In the genomic region with DNA sequence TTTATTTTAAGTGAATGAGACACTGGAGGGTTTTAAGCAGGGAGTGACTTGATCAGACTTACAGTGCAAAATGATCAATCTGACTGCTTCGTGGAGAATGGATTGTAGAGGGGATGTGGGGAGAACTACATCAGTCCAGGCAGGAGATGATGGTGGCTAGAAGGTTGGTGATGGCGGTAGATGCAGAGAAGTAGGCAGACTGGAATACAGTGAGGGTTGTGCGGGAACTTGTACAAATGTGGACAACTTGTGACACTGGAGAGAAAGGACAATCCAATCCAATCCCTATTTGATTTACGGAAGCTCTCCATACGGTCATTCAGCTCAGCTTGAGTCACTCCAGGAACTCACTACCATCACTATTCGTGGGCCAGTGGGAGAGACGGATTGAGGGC, we compare ENCODE assay signal across 9 cellular contexts. TPM values are rescaled to one million over a fixed set of nuclear protein-coding genes. Genes with fewer than 3 reads are reported as not detected.
DNase-seq lines count a peak whose midpoint lies in the region; ATAC-seq, FAIRE-seq and TF ChIP-seq lines count a peak whose summit lies in the region.
"Had no signal": no experiment of that assay in that cellular context is flagged by ENCODE, and none has a peak within 500 bp of the region (broad histone marks: within the 10 kb centered on the region; RNA-seq: fewer than 3 reads in every experiment).

No MANE protein-coding gene starts in this region.

- no peaks in the 10 kb centered on the region for H3K27me3 Mint-ChIP-seq in CD8-positive, alpha-beta memory T cell

- intact Hi-C loops in pancreas (cut with DNase I) (loop anchor here in 2 of 3 donors (10.0 kb wide), 2 partner anchors 55 to 355 kb away; partner anchors contain the start of gene PDE6A (in 1 of the 2)), posterior cingulate gyrus (cut with DNase I) (loop anchor here (5.0 kb wide), 1 partner anchor 38 kb away; the partner anchor contains the start of gene SLC26A2)

- peak overlapping the region; percentile 81 for H3K4me3 ChIP-seq in CD8-positive, alpha-beta memory T cell (ENCODE audit: low read length)
- H3K4me3 ChIP-seq in Peyer's patch, result peak overlapping the region; percentile 83 to 99 (median 94)
- peak overlapping the region; percentile 84 for H3K4me3 ChIP-seq in epithelial cell of proximal tubule (ENCODE audit: low read depth, low read length)
- H3K4me3 ChIP-seq in pancreas, result peak overlapping the region; percentile 82 to 100 (median 95)

- peaks cover 20% of the 10 kb centered on the region for H3K4me1 ChIP-seq in CD8-positive, alpha-beta memory T cell (ENCODE audit: insufficient read depth, low read length)
- H3K4me1 ChIP-seq in Peyer's patch (peaks cover 0 to 28% (median 0%) of the 10 kb centered on the region in 4 donors), pancreas (peaks cover 14 to 18% (median 16%) of the 10 kb centered on the region in 3 donors)

- no peak for FAIRE-seq in pancreas (lab: Jason Lieb, UNC)

- H3K9me3 ChIP-seq in CD8-positive, alpha-beta memory T cell (ENCODE audit: low read length), result no peaks in the 10 kb centered on the region
- no peaks in the 10 kb centered on the region for H3K9me3 ChIP-seq in Peyer's patch
- H3K9me3 ChIP-seq in pancreas, result no peaks in the 10 kb centered on the region

- in situ Hi-C loops in G401 (cut with HindIII; ENCODE audit: low sequenced_read_pairs), result loop anchor here (25.0 kb wide), 1 partner anchor 363 kb away; no protein-coding TSS in a partner anchor

- no peaks in the 10 kb centered on the region for H3K36me3 ChIP-seq in CD8-positive, alpha-beta memory T cell (ENCODE audit: insufficient read depth, low read length)
- H3K36me3 ChIP-seq in Peyer's patch (peaks cover 0 to 4% (median 0%) of the 10 kb centered on the region in 3 donors), pancreas (peaks cover 0 to 11% (median 0%) of the 10 kb centered on the region in 3 donors)

- no peaks in the 10 kb centered on the region for H3K9me3 Mint-ChIP-seq in CD8-positive, alpha-beta memory T cell

- ATAC-seq in pancreas (no peak), GM18502 (IDR thresholded peaks at IDR 0.05; ENCODE audit: poor library complexity, unreplicated experiment) (no peak)

- no peak for DNase-seq in CD8-positive, alpha-beta memory T cell
- no peak for DNase-seq in Peyer's patch
- DNase-seq in epithelial cell of proximal tubule (ENCODE audit: low read depth), result no peak
- no peak for DNase-seq in pancreas
- DNase-seq in G401 (ENCODE audit: low spot score), result no peak
- DNase-seq in SW 1271 (lab: John Stamatoyannopoulos, UW), result no peak
- no peak for DNase-seq in posterior cingulate gyrus

- CTCF ChIA-PET in CD8-positive, alpha-beta memory T cell (lab: Charles Lee), result interaction anchor here (0.8 to 2.5 kb wide), 9 partner anchors 9 to 362 kb away, joined by 3 to 11 read pairs (median 3); no protein-coding TSS in a partner anchor

- peaks cover 34 to 53% (median 46%) of the 10 kb centered on the region in 3 donors for H3K4me1 Mint-ChIP-seq in CD8-positive, alpha-beta memory T cell

- 7 to 11% methylated on average over 7 of the region's 7 CpGs for WGBS in pancreas, 2 donors

- no peak for TF ChIP-seq CTCF in Peyer's patch (IDR thresholded peaks at IDR 0.05)
- no peak for TF ChIP-seq CTCF in epithelial cell of proximal tubule (conservative IDR thresholded peaks at IDR 0.05; ENCODE audit: low read depth, low read length)
- TF ChIP-seq CTCF in pancreas (IDR thresholded peaks at IDR 0.05), result no peak

- peak overlapping the region; percentile 83 to 96 (median 89) for H3K4me3 Mint-ChIP-seq in CD8-positive, alpha-beta memory T cell

- TF ChIP-seq POLR2A in Peyer's patch (IDR thresholded peaks at IDR 0.05), result no peak

- H3K27ac ChIP-seq in CD8-positive, alpha-beta memory T cell (ENCODE audit: low read depth, low read length), result peak overlapping the region; percentile 73
- H3K27ac ChIP-seq in Peyer's patch (peak overlapping the region; percentile 87 to 94 (median 90)), pancreas (peak overlapping the region; percentile 82 to 93 (median 88))

- no peaks in the 10 kb centered on the region for H3K27me3 ChIP-seq in CD8-positive, alpha-beta memory T cell (ENCODE audit: insufficient read depth, low read length, poor library complexity, severe bottlenecking)
- H3K27me3 ChIP-seq in Peyer's patch, result no peaks in the 10 kb centered on the region
- no peaks in the 10 kb centered on the region for H3K27me3 ChIP-seq in pancreas

- peaks cover 0 to 44% (median 9%) of the 10 kb centered on the region in 3 donors for H3K36me3 Mint-ChIP-seq in CD8-positive, alpha-beta memory T cell

- POLR2A ChIA-PET in CD8-positive, alpha-beta memory T cell (lab: Charles Lee), result interaction anchor here (0.6 to 1.3 kb wide), 6 partner anchors 38 to 1771 kb away, joined by 3 to 6 read pairs (median 4); partner anchors contain the start of genes G3BP1, PCYOX1L, RBM22 and SLC26A2

- H3K27ac Mint-ChIP-seq in CD8-positive, alpha-beta memory T cell, result peak overlapping the region; percentile 79 to 96 (median 92)

RNA-seq across cellular contexts. Expression of gene TIGD6, which starts 0.6 kb away (rescaled TPM):
- 1 to 10 TPM; 3.0 to 3.1 TPM for total RNA-seq in CD8-positive, alpha-beta memory T cell
- polyA plus RNA-seq in CD8-positive, alpha-beta memory T cell, result 1.5 TPM
- total RNA-seq in Peyer's patch, result 1 to 10 TPM; 1.2 to 4.5 (median 2.7) TPM
- 0.75 and 3.8 TPM in 2 replicates for total RNA-seq in epithelial cell of proximal tubule
- total RNA-seq in pancreas, result 1 to 10 TPM; 1.5 to 3.6 (median 2.0) TPM
- 1 to 10 TPM; 2.3 to 2.6 TPM for polyA plus RNA-seq in pancreas
- 1.4 and 1.9 TPM in 2 replicates for total RNA-seq in G401 (2014; rRNA removed; shearing (Covaris generic))

RNA-seq across cellular contexts. Expression of gene HMGXB3, which starts 0.7 kb away (rescaled TPM):
- total RNA-seq in CD8-positive, alpha-beta memory T cell, result 10 to 100 TPM; 36.8 to 40.7 TPM
- 15.3 TPM for polyA plus RNA-seq in CD8-positive, alpha-beta memory T cell
- 10 to 100 TPM; 24.3 to 45.0 (median 41.4) TPM for total RNA-seq in Peyer's patch
- total RNA-seq in epithelial cell of proximal tubule, result 28.4 and 29.1 TPM in 2 replicates
- 10 to 100 TPM in 4 of 6 donors, 1 to 10 TPM in 2; 8.6 to 16.4 (median 10.7) TPM for total RNA-seq in pancreas
- 10 to 100 TPM; 20.7 to 21.4 TPM for polyA plus RNA-seq in pancreas
- total RNA-seq in G401 (2014; rRNA removed; shearing (Covaris generic)), result 56.9 and 58.7 TPM in 2 replicates

RNA-seq across cellular contexts. Expression of gene SLC26A2, which starts 39.3 kb away (rescaled TPM):
- 10 to 100 TPM in 1 of 2 experiments, 1 to 10 TPM in 1; 9.7 to 10.2 TPM for total RNA-seq in CD8-positive, alpha-beta memory T cell
- 4.6 TPM for polyA plus RNA-seq in CD8-positive, alpha-beta memory T cell
- total RNA-seq in Peyer's patch, result 10 to 100 TPM in 3 of 4 donors, 1 to 10 TPM in 1; 7.4 to 87.4 (median 52.1) TPM
- 10.3 and 11.9 TPM in 2 replicates for total RNA-seq in epithelial cell of proximal tubule
- total RNA-seq in pancreas, result 1 to 10 TPM; 3.1 to 7.4 (median 4.4) TPM
- 1 to 10 TPM; 1.1 to 3.0 TPM for polyA plus RNA-seq in pancreas
- 4.8 and 10.2 TPM in 2 replicates for total RNA-seq in G401 (2014; rRNA removed; shearing (Covaris generic))

RNA-seq across cellular contexts. Expression of gene PDE6A, which starts 55.3 kb away (rescaled TPM):
- not detected for total RNA-seq in CD8-positive, alpha-beta memory T cell
- polyA plus RNA-seq in CD8-positive, alpha-beta memory T cell, result not detected
- total RNA-seq in Peyer's patch (not detected), epithelial cell of proximal tubule (not detected in 2 replicates), pancreas (not detected)
- not detected for polyA plus RNA-seq in pancreas
- not detected in 2 replicates for total RNA-seq in G401 (2014; rRNA removed; shearing (Covaris generic))
- total RNA-seq: subcutaneous adipose tissue had no signal
